Comparison of ENCODE assay signal across 1 cellular context in the genomic region with DNA sequence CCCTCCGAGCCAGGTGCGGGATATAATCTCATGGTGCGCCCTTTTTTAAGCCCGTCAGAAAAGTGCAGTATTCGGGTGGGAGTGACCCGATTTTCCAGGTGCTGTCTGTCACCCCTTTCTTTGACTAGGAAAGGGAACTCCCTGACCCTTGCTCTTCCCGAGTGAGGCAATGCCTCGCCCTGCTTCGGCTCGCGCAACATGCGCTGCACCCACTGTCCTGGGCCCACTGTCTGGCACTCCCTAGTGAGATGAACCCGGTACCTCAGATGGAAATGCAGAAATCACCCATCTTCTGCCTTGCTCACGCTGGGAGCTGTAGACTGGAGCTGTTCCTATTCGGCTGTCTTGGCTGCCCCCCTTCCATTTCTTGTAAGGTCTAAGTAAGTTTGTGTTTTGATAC.
TF ChIP-seq lines count a peak whose summit lies in the region.

No MANE protein-coding gene starts in this region.

TF ChIP-seq in HepG2, 621 proteins besides CTCF, POLR2A, EP300 and RAD21:
- TF ChIP-seq ZBTB33 (CRISPR knock-in tag; IDR thresholded peaks at IDR 0.05): peak; percentile 91
